In genomic region chr1:160354388-160354985, GRCh38 we compare ENCODE assay signal across 9 cellular contexts. TPM values are rescaled to one million over a fixed set of nuclear protein-coding genes. Genes with fewer than 3 reads are reported as not detected.
DNase-seq lines count a peak whose midpoint lies in the region; ATAC-seq, FAIRE-seq and TF ChIP-seq lines count a peak whose summit lies in the region.
"Had no signal": no experiment of that assay in that cellular context is flagged by ENCODE, and none has a peak within 500 bp of the region (broad histone marks: within the 10 kb centered on the region; RNA-seq: fewer than 3 reads in every experiment).

No MANE protein-coding gene starts in this region.

- POLR2A ChIA-PET in activated CD4-positive, alpha-beta T cell treated with anti-CD3 and anti-CD28 coated beads for 36 hours (lab: Charles Lee): interaction anchor here (0.6 kb wide), 1 partner anchor 53 kb away, joined by 3 read pairs; no protein-coding TSS in a partner anchor

- no peak for TF ChIP-seq POLR2A in lower leg skin (IDR thresholded peaks at IDR 0.05)

- peak; percentile 54 for TF ChIP-seq CTCF in bronchial epithelial cell (IDR thresholded peaks at IDR 0.05; ENCODE audit: insufficient read depth, low read length, severe bottlenecking)
- peak; percentile 36 for TF ChIP-seq CTCF in nephron progenitor cell (IDR thresholded peaks at IDR 0.05)
- no peak for TF ChIP-seq CTCF in lower leg skin (IDR thresholded peaks at IDR 0.05)

- no peaks in the 10 kb centered on the region for H3K4me1 Mint-ChIP-seq in activated CD4-positive, alpha-beta T cell treated with anti-CD3 and anti-CD28 coated beads for 36 hours
- H3K4me1 Mint-ChIP-seq in nephron progenitor cell: no peaks in the 10 kb centered on the region

- no peaks in the 10 kb centered on the region for H3K27me3 ChIP-seq in bronchial epithelial cell (ENCODE audit: control insufficient read depth, insufficient read depth, low read length)

- 79 to 80% methylated on average over 5 of the region's 5 CpGs for WGBS in lower leg skin, 2 donors

- no peak overlapping the region for H3K27ac Mint-ChIP-seq in activated CD4-positive, alpha-beta T cell treated with anti-CD3 and anti-CD28 coated beads for 36 hours
- H3K27ac Mint-ChIP-seq in nephron progenitor cell: peak overlapping the region; percentile 89

- no peaks in the 10 kb centered on the region for H3K9me3 Mint-ChIP-seq in activated CD4-positive, alpha-beta T cell treated with anti-CD3 and anti-CD28 coated beads for 36 hours (ENCODE audit: low read depth)
- H3K9me3 Mint-ChIP-seq in nephron progenitor cell: no peaks in the 10 kb centered on the region

- FAIRE-seq in bronchial epithelial cell (lab: Jason Lieb, UNC): no peak

- intact Hi-C loops in activated CD4-positive, alpha-beta T cell treated with anti-CD3 and anti-CD28 coated beads for 36 hours (cut with DNase I, micrococcal nuclease): no loop called here
- intact Hi-C loops in lower leg skin (cut with DNase I; ENCODE audit: low total_unique reads): no loop called here

- no peak overlapping the region for H3K4me3 ChIP-seq in bronchial epithelial cell (ENCODE audit: low read depth, low read length)
- no peak overlapping the region for H3K4me3 ChIP-seq in lower leg skin (ENCODE audit: low read depth, poor library complexity, severe bottlenecking)

- peak; percentile 47 for DNase-seq in activated CD4-positive, alpha-beta T cell treated with anti-CD3 and anti-CD28 coated beads for 36 hours
- DNase-seq in activated CD4-positive, alpha-beta T cell treated with anti-CD3 and anti-CD28 coated beads, Interleukin-2, amount 50 U/mL, for 4 hours: no peak
- DNase-seq in NAMALWA (ENCODE audit: low spot score) (peak; percentile 65), bronchial epithelial cell (ENCODE audit: low read depth) (peak; percentile 30), nephron progenitor cell (peak; percentile 28), lower leg skin (ENCODE audit: low spot score in 2 of 2) (no peak), NCI-H2196 treated with DMSO at 0.1 percent for 48 hours (lab: John Stamatoyannopoulos, UW; ENCODE audit: unreplicated experiment) (no peak)

- ATAC-seq in activated CD4-positive, alpha-beta T cell treated with anti-CD3 and anti-CD28 coated beads for 36 hours: peak; percentile 74
- no peak for ATAC-seq in GM18868 (IDR thresholded peaks at IDR 0.05; ENCODE audit: unreplicated experiment)

- H3K27me3 Mint-ChIP-seq in activated CD4-positive, alpha-beta T cell treated with anti-CD3 and anti-CD28 coated beads for 36 hours: no peaks in the 10 kb centered on the region
- no peaks in the 10 kb centered on the region for H3K27me3 Mint-ChIP-seq in nephron progenitor cell (ENCODE audit: low read depth, poor library complexity)

- H3K4me3 Mint-ChIP-seq in activated CD4-positive, alpha-beta T cell treated with anti-CD3 and anti-CD28 coated beads for 36 hours: no peak overlapping the region
- no peak overlapping the region for H3K4me3 Mint-ChIP-seq in nephron progenitor cell

- peaks cover 40% of the 10 kb centered on the region for H3K36me3 ChIP-seq in bronchial epithelial cell (ENCODE audit: control insufficient read depth, insufficient read depth, low read length)

- H3K36me3 Mint-ChIP-seq in activated CD4-positive, alpha-beta T cell treated with anti-CD3 and anti-CD28 coated beads for 36 hours (ENCODE audit: low read depth): peaks cover 62% of the 10 kb centered on the region
- peaks cover 81% of the 10 kb centered on the region for H3K36me3 Mint-ChIP-seq in nephron progenitor cell (ENCODE audit: low read depth)

- CTCF ChIA-PET in activated CD4-positive, alpha-beta T cell treated with anti-CD3 and anti-CD28 coated beads for 36 hours (lab: Charles Lee): interaction anchor here (0.9 to 3.9 kb wide), 16 partner anchors 8 to 255 kb away, joined by 3 to 38 read pairs (median 6); no protein-coding TSS in a partner anchor

RNA-seq across cellular contexts. Expression of gene NCSTN, which starts 11.3 kb away (rescaled TPM):
- total RNA-seq in activated CD4-positive, alpha-beta T cell treated with anti-CD3 and anti-CD28 coated beads for 36 hours: 10 to 100 TPM; 47.0 to 51.5 TPM
- total RNA-seq in bronchial epithelial cell (27.9 and 36.7 TPM in 2 replicates), lower leg skin (10 to 100 TPM; 37.2 to 64.9 (median 48.3) TPM)

RNA-seq across cellular contexts. Expression of gene COPA, which starts 11.4 kb away (rescaled TPM):
- total RNA-seq in activated CD4-positive, alpha-beta T cell treated with anti-CD3 and anti-CD28 coated beads for 36 hours: 100 to 1,000 TPM; 125 to 148 TPM
- total RNA-seq in bronchial epithelial cell (134 and 136 TPM in 2 replicates), lower leg skin (10 to 100 TPM; 72.3 to 93.6 (median 80.2) TPM)

RNA-seq across cellular contexts. Expression of gene NHLH1, which starts 12.4 kb away (rescaled TPM):
- total RNA-seq in activated CD4-positive, alpha-beta T cell treated with anti-CD3 and anti-CD28 coated beads for 36 hours: under 1 TPM; 0.32 to 0.42 TPM
- not detected in 2 replicates for total RNA-seq in bronchial epithelial cell
- under 1 TPM in 1 of 4 donors, not detected in 3; 0.10 TPM for total RNA-seq in lower leg skin
- total RNA-seq: mononuclear cell had no signal

RNA-seq across cellular contexts. Expression of gene VANGL2, which starts 45.9 kb away (rescaled TPM):
- total RNA-seq in activated CD4-positive, alpha-beta T cell treated with anti-CD3 and anti-CD28 coated beads for 36 hours: under 1 TPM; 0.09 to 0.12 TPM
- 1.6 and 2.3 TPM in 2 replicates for total RNA-seq in bronchial epithelial cell
- total RNA-seq in lower leg skin: 10 to 100 TPM; 18.7 to 27.3 (median 24.4) TPM

Comparison
In these comparisons a context has a peak if more than half of its experiments do, and no peak if none do; other contexts are left out.
1. DNase-seq: peak in activated CD4-positive, alpha-beta T cell treated with anti-CD3 and anti-CD28 coated beads for 36 hours (single experiment), NAMALWA (single experiment), bronchial epithelial cell (single experiment) and nephron progenitor cell (single experiment); none in activated CD4-positive, alpha-beta T cell treated with anti-CD3 and anti-CD28 coated beads, Interleukin-2, amount 50 U/mL, for 4 hours (0 of 2), lower leg skin (0 of 2) and NCI-H2196 treated with DMSO at 0.1 percent for 48 hours (single experiment).
2. CTCF ChIP-seq: peak in bronchial epithelial cell (single experiment) and nephron progenitor cell (single experiment); none in lower leg skin (0 of 3).